ENCODE assay signal across 10 cellular contexts in genomic region chr7:64541438-64542359, GRCh38. TPM values are rescaled to one million over a fixed set of nuclear protein-coding genes. Genes with fewer than 3 reads are reported as not detected.
DNase-seq lines count a peak whose midpoint lies in the region; ATAC-seq lines count a peak whose summit lies in the region.
"Had no signal": no experiment of that assay in that cellular context is flagged by ENCODE, and none has a peak within 500 bp of the region (broad histone marks: within the 10 kb centered on the region; RNA-seq: fewer than 3 reads in every experiment).

No MANE protein-coding gene starts in this region.

- peak overlapping the region; percentile 67 for H3K27ac Mint-ChIP-seq in activated T-cell treated with anti-CD3 and anti-CD28 coated beads, Interleukin-2, amount 50 U/mL, for 72 hours
- no peak overlapping the region for H3K27ac Mint-ChIP-seq in activated naive CD8-positive, alpha-beta T cell treated with anti-CD3 and anti-CD28 coated beads, Interleukin-2, amount 10 ng/mL, durations not matched to agents 7 days and 5 days

- H3K9me3 Mint-ChIP-seq in activated T-cell treated with anti-CD3 and anti-CD28 coated beads, Interleukin-2, amount 50 U/mL, for 72 hours = peaks cover 2% of the 10 kb centered on the region in 2 donors
- peaks cover 10% of the 10 kb centered on the region for H3K9me3 Mint-ChIP-seq in activated naive CD8-positive, alpha-beta T cell treated with anti-CD3 and anti-CD28 coated beads, Interleukin-2, amount 10 ng/mL, durations not matched to agents 7 days and 5 days

- peak in 1 of 2 donors; percentile 51 for ATAC-seq in activated T-cell treated with anti-CD3 and anti-CD28 coated beads, Interleukin-2, amount 50 U/mL, for 72 hours (replicated peaks in 1 of 2)
- ATAC-seq in activated naive CD8-positive, alpha-beta T cell treated with anti-CD3 and anti-CD28 coated beads, Interleukin-2, amount 10 ng/mL, durations not matched to agents 7 days and 5 days (ENCODE audit: low read depth) = peak; percentile 36
- ATAC-seq in left cardiac atrium (peak; percentile 59 to 94), GM18909 (IDR thresholded peaks at IDR 0.05; ENCODE audit: poor library complexity, unreplicated experiment) (no peak)
- ATAC-seq: body of pancreas had no signal

- POLR2A ChIA-PET in activated naive CD8-positive, alpha-beta T cell treated with anti-CD3 and anti-CD28 coated beads, Interleukin-2, amount 10 ng/mL, durations not matched to agents 7 days and 5 days (lab: Charles Lee) = no interaction called here

- no peaks in the 10 kb centered on the region for H3K27me3 Mint-ChIP-seq in activated T-cell treated with anti-CD3 and anti-CD28 coated beads, Interleukin-2, amount 50 U/mL, for 72 hours (ENCODE audit: low read depth)
- H3K27me3 Mint-ChIP-seq in activated naive CD8-positive, alpha-beta T cell treated with anti-CD3 and anti-CD28 coated beads, Interleukin-2, amount 10 ng/mL, durations not matched to agents 7 days and 5 days = no peaks in the 10 kb centered on the region

- peaks cover 10 to 55% of the 10 kb centered on the region in 2 donors for H3K36me3 Mint-ChIP-seq in activated T-cell treated with anti-CD3 and anti-CD28 coated beads, Interleukin-2, amount 50 U/mL, for 72 hours (ENCODE audit: insufficient read depth in 2 of 2)
- H3K36me3 Mint-ChIP-seq in activated naive CD8-positive, alpha-beta T cell treated with anti-CD3 and anti-CD28 coated beads, Interleukin-2, amount 10 ng/mL, durations not matched to agents 7 days and 5 days = peaks cover 71% of the 10 kb centered on the region

- H3K4me3 Mint-ChIP-seq in activated T-cell treated with anti-CD3 and anti-CD28 coated beads, Interleukin-2, amount 50 U/mL, for 72 hours = peak overlapping the region in 1 of 2 donors; percentile 45
- no peak overlapping the region for H3K4me3 Mint-ChIP-seq in activated naive CD8-positive, alpha-beta T cell treated with anti-CD3 and anti-CD28 coated beads, Interleukin-2, amount 10 ng/mL, durations not matched to agents 7 days and 5 days

- no peak for DNase-seq in activated T-cell treated with anti-CD3 and anti-CD28 coated beads, Interleukin-2, amount 50 U/mL, for 72 hours
- DNase-seq in activated T-cell treated with anti-CD3 and anti-CD28 coated beads for 4 hours = no peak
- no peak for DNase-seq in activated naive CD8-positive, alpha-beta T cell treated with anti-CD3 and anti-CD28 coated beads, Interleukin-2, amount 10 ng/mL, durations not matched to agents 7 days and 5 days
- DNase-seq in left cardiac atrium = no peak
- peak; percentile 54 for DNase-seq in ureter (ENCODE audit: low spot score)
- no peak for DNase-seq in NCI-H446 treated with DMSO at 0.1 percent for 48 hours (lab: John Stamatoyannopoulos, UW)
- DNase-seq in activated CD8-positive, alpha-beta memory T cell treated with anti-CD3 and anti-CD28 coated beads, Interleukin-2, amount 50 U/mL, for 4 hours = no peak
- DNase-seq: NCI-H2081 had no signal

- intact Hi-C loops in left cardiac atrium (cut with DNase I) = no loop called here

- peaks cover 6% of the 10 kb centered on the region for H3K4me1 Mint-ChIP-seq in activated T-cell treated with anti-CD3 and anti-CD28 coated beads, Interleukin-2, amount 50 U/mL, for 72 hours (ENCODE audit: low read depth)
- peaks cover 4% of the 10 kb centered on the region for H3K4me1 Mint-ChIP-seq in activated naive CD8-positive, alpha-beta T cell treated with anti-CD3 and anti-CD28 coated beads, Interleukin-2, amount 10 ng/mL, durations not matched to agents 7 days and 5 days

RNA-seq across cellular contexts. Expression of gene ZNF680, which starts 21.2 kb away (rescaled TPM):
- 10 to 100 TPM; 15.4 to 15.8 TPM for total RNA-seq in activated T-cell treated with anti-CD3 and anti-CD28 coated beads, Interleukin-2, amount 50 U/mL, for 72 hours
- total RNA-seq in activated naive CD8-positive, alpha-beta T cell treated with anti-CD3 and anti-CD28 coated beads, Interleukin-2, amount 10 ng/mL, durations not matched to agents 7 days and 5 days = 10 to 100 TPM; 21.8 to 23.7 TPM
- total RNA-seq in left cardiac atrium (10 to 100 TPM; 17.9 to 20.7 TPM), ureter (24.2 TPM)
